Comparison of ENCODE assay signal across 8 cellular contexts in genomic region chr17:75289832-75290337, GRCh38. TPM values are rescaled to one million over a fixed set of nuclear protein-coding genes. Genes with fewer than 3 reads are reported as not detected.
A peak's percentile ranks its signal among the peaks of the same experiment; 100 is the strongest.
DNase-seq lines count a peak whose midpoint lies in the region; FAIRE-seq and TF ChIP-seq lines count a peak whose summit lies in the region.

No MANE protein-coding gene starts in this region.

- in situ Hi-C loops in T47D (cut with HindIII; ENCODE audit: low pct_unique_long_range_greater_than_20kb, low sequenced_read_pairs), result no loop called here

- peak; percentile 35 to 48 for DNase-seq in activated CD8-positive, alpha-beta memory T cell treated with anti-CD3 and anti-CD28 coated beads for 1 hour (ENCODE audit: extremely low read depth in 1 of 2, low read depth in 1 of 2)
- no peak for DNase-seq in activated CD8-positive, alpha-beta memory T cell treated with anti-CD3 and anti-CD28 coated beads, Interleukin-2, amount 50 U/mL, for 48 hours
- peak in 1 of 2 experiments; percentile 92 for DNase-seq in HL-60 (ENCODE audit: low read depth in 1 of 2, low spot score in 1 of 2)
- DNase-seq in T-helper 1 cell, result peak in 4 of 5 donors; percentile 46 to 84 (median 56)
- DNase-seq in T47D (ENCODE audit: low read depth in 1 of 2, low spot score in 1 of 2), result peak; percentile 36 to 73
- DNase-seq in kidney glomerular epithelial cell (lab: John Stamatoyannopoulos, UW), result peak; percentile 38
- DNase-seq in stimulated activated CD4-positive, alpha-beta T cell treated with anti-CD3 and anti-CD28 coated beads, Interleukin-2, amount 100 ng/mL, for 4 hours (ENCODE audit: low read depth), result peak; percentile 62
- no peak for DNase-seq in frontal cortex (ENCODE audit: low spot score in 2 of 2)

- FAIRE-seq in frontal cortex (lab: Jason Lieb, UNC), result no peak

- peak overlapping the region; percentile 93 for H3K27ac ChIP-seq in HL-60 (replicated peaks)

- no peaks in the 10 kb centered on the region for H3K27me3 ChIP-seq in HL-60 (ENCODE audit: insufficient read depth, poor library complexity, severe bottlenecking)

- H3K4me3 ChIP-seq in HL-60 (replicated peaks; ENCODE audit: insufficient read depth, low read length), result peak overlapping the region; percentile 67

- peak; percentile 15 for TF ChIP-seq CTCF in HL-60 (IDR thresholded peaks at IDR 0.05; ENCODE audit: insufficient read depth, low read length)

RNA-seq across cellular contexts. Expression of gene SLC25A19, which starts 0.7 kb away (rescaled TPM):
- 6.9 TPM for total RNA-seq in frontal cortex

RNA-seq across cellular contexts. Expression of gene MIF4GD, which starts 18.9 kb away (rescaled TPM):
- total RNA-seq in frontal cortex, result 8.2 TPM

RNA-seq across cellular contexts. Expression of gene MRPS7, which starts 28.2 kb away (rescaled TPM):
- total RNA-seq in frontal cortex, result 37.1 TPM

RNA-seq across cellular contexts. Expression of gene GGA3, which starts 28.5 kb away (rescaled TPM):
- 15.1 TPM for total RNA-seq in frontal cortex

Comparison
In these comparisons a context has a peak if more than half of its experiments do, and no peak if none do; other contexts are left out.
1. DNase-seq: peak in activated CD8-positive, alpha-beta memory T cell treated with anti-CD3 and anti-CD28 coated beads for 1 hour (2 of 2), T-helper 1 cell (4 of 5), T47D (2 of 2), kidney glomerular epithelial cell (single experiment) and stimulated activated CD4-positive, alpha-beta T cell treated with anti-CD3 and anti-CD28 coated beads, Interleukin-2, amount 100 ng/mL, for 4 hours (single experiment); none in activated CD8-positive, alpha-beta memory T cell treated with anti-CD3 and anti-CD28 coated beads, Interleukin-2, amount 50 U/mL, for 48 hours (single experiment) and frontal cortex (0 of 2).